ENCODE assay signal across 2 cellular contexts in genomic region chr20:57652865-57653545, GRCh38.
TF ChIP-seq lines count a peak whose summit lies in the region.

No MANE protein-coding gene starts in this region.

TF ChIP-seq in SK-N-SH, 30 proteins besides CTCF, POLR2A, EP300 and RAD21 (continued from another document):
- TF ChIP-seq, protein P1, sequence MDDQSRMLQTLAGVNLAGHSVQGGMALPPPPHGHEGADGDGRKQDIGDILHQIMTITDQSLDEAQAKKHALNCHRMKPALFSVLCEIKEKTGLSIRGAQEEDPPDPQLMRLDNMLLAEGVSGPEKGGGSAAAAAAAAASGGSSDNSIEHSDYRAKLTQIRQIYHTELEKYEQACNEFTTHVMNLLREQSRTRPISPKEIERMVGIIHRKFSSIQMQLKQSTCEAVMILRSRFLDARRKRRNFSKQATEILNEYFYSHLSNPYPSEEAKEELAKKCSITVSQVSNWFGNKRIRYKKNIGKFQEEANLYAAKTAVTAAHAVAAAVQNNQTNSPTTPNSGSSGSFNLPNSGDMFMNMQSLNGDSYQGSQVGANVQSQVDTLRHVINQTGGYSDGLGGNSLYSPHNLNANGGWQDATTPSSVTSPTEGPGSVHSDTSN (IDR thresholded peaks at IDR 0.05), result no peak
- no peak for TF ChIP-seq CHD2 (IDR thresholded peaks at IDR 0.05; ENCODE audit: low read length, partially characterized antibody)
- TF ChIP-seq RCOR1 (IDR thresholded peaks at IDR 0.05; ENCODE audit: low read length), result no peak

TF ChIP-seq in SK-N-SH treated with all-trans-retinoic acid at 6 μM for 48 hours, 23 proteins besides CTCF, POLR2A, EP300 and RAD21 (continued from another document):
- TF ChIP-seq ZNF8 (CRISPR knock-in tag; IDR thresholded peaks at IDR 0.05) (no peak), SNAI2 (CRISPR knock-in tag; IDR thresholded peaks at IDR 0.05) (no peak), ZFP30 (CRISPR knock-in tag; IDR thresholded peaks at IDR 0.05) (no peak), ZNF70 (CRISPR knock-in tag; IDR thresholded peaks at IDR 0.05) (no peak), GLIS3 (CRISPR knock-in tag; IDR thresholded peaks at IDR 0.05) (no peak), PPARA (CRISPR knock-in tag; IDR thresholded peaks at IDR 0.05; ENCODE audit: borderline replicate concordance) (no peak), CREB5 (CRISPR knock-in tag; IDR thresholded peaks at IDR 0.05; ENCODE audit: low read depth) (no peak), TOX (CRISPR knock-in tag; IDR thresholded peaks at IDR 0.05; ENCODE audit: borderline replicate concordance) (no peak), CSDC2 (CRISPR knock-in tag; IDR thresholded peaks at IDR 0.05) (no peak), TSHZ2 (CRISPR knock-in tag; IDR thresholded peaks at IDR 0.05) (no peak), ISL1 (CRISPR knock-in tag; IDR thresholded peaks at IDR 0.05) (no peak), OSR1 (CRISPR knock-in tag; IDR thresholded peaks at IDR 0.05) (no peak), BACH2 (CRISPR knock-in tag; IDR thresholded peaks at IDR 0.05; ENCODE audit: borderline replicate concordance) (no peak), ESRRG (CRISPR knock-in tag; IDR thresholded peaks at IDR 0.05) (no peak)
- TF ChIP-seq, protein P2, sequence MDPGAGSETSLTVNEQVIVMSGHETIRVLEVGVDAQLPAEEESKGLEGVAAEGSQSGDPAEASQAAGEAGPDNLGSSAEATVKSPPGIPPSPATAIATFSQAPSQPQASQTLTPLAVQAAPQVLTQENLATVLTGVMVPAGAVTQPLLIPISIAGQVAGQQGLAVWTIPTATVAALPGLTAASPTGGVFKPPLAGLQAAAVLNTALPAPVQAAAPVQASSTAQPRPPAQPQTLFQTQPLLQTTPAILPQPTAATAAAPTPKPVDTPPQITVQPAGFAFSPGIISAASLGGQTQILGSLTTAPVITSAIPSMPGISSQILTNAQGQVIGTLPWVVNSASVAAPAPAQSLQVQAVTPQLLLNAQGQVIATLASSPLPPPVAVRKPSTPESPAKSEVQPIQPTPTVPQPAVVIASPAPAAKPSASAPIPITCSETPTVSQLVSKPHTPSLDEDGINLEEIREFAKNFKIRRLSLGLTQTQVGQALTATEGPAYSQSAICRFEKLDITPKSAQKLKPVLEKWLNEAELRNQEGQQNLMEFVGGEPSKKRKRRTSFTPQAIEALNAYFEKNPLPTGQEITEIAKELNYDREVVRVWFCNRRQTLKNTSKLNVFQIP (CRISPR knock-in tag; IDR thresholded peaks at IDR 0.05; ENCODE audit: borderline replicate concordance, low read depth), result no peak
- TF ChIP-seq, protein P3, sequence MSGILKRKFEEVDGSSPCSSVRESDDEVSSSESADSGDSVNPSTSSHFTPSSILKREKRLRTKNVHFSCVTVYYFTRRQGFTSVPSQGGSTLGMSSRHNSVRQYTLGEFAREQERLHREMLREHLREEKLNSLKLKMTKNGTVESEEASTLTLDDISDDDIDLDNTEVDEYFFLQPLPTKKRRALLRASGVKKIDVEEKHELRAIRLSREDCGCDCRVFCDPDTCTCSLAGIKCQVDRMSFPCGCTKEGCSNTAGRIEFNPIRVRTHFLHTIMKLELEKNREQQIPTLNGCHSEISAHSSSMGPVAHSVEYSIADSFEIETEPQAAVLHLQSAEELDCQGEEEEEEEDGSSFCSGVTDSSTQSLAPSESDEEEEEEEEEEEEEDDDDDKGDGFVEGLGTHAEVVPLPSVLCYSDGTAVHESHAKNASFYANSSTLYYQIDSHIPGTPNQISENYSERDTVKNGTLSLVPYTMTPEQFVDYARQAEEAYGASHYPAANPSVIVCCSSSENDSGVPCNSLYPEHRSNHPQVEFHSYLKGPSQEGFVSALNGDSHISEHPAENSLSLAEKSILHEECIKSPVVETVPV (CRISPR knock-in tag; IDR thresholded peaks at IDR 0.05), result no peak
